21 cellular contexts compared by ENCODE assay signal in genomic region chr2:467101-467500, GRCh38.
DNase-seq lines count a peak whose midpoint lies in the region; ATAC-seq, FAIRE-seq and TF ChIP-seq lines count a peak whose summit lies in the region.
"Had no signal": no experiment of that assay in that cellular context is flagged by ENCODE, and none has a peak within 500 bp of the region (broad histone marks: within the 10 kb centered on the region; RNA-seq: fewer than 3 reads in every experiment).

No MANE protein-coding gene starts in this region.

- peaks cover 5% of the 10 kb centered on the region; the same call in 1 of the 2 replicates for H3K9me3 ChIP-seq in SK-N-SH
- no peaks in the 10 kb centered on the region for H3K9me3 ChIP-seq in HUES48 (ENCODE audit: control insufficient read depth, insufficient read depth, low read length)
- no peaks in the 10 kb centered on the region for H3K9me3 ChIP-seq in esophagus muscularis mucosa

- peak; percentile 34 for DNase-seq in SK-N-SH
- DNase-seq in esophagus muscularis mucosa (ENCODE audit: extremely low spot score) = peak; percentile 45
- DNase-seq in NCI-H226 = no peak
- no peak for DNase-seq in activated T-cell treated with anti-CD3 and anti-CD28 coated beads, Interleukin-2, amount 50 U/mL, for 24 hours
- DNase-seq in urothelium cell line (ENCODE audit: low spot score) = no peak
- DNase-seq: AML-193; Calu3; CD8-positive, alpha-beta T cell; DND-41; EL; IMR-90 had no signal

- intact Hi-C loops in esophagus muscularis mucosa (cut with DNase I) = no loop called here

- TF ChIP-seq RAD21 in SK-N-SH (IDR thresholded peaks at IDR 0.05; ENCODE audit: low read length) = no peak

- H3K27me3 ChIP-seq in SK-N-SH (ENCODE audit: insufficient read depth) = no peaks in the 10 kb centered on the region
- peaks cover 37% of the 10 kb centered on the region for H3K27me3 ChIP-seq in HUES48 (ENCODE audit: control insufficient read depth, insufficient read depth, low read length)
- H3K27me3 ChIP-seq in esophagus muscularis mucosa = peaks cover 0 to 75% (median 17%) of the 10 kb centered on the region in 4 donors

- no peak for TF ChIP-seq EP300 in SK-N-SH (IDR thresholded peaks at IDR 0.05; ENCODE audit: borderline replicate concordance in 1 of 2, low read depth in 1 of 2, low read length in 1 of 2)
- no peak for TF ChIP-seq EP300 in esophagus muscularis mucosa (IDR thresholded peaks at IDR 0.05)

- FAIRE-seq in urothelium cell line (lab: Jason Lieb, UNC) = no peak
- FAIRE-seq: A549, GM12878, H1, K562 had no signal

- peaks cover 23% of the 10 kb centered on the region for H3K4me1 Mint-ChIP-seq in stimulated activated memory B cell treated with anti-CD40 and anti-IgM and Interleukin-4, amounts not matched to agents 10 μg/mL and 1 μg/mL and 100 μg/mL, for 72 hours
- H3K4me1 Mint-ChIP-seq in activated T-cell treated with anti-CD3 and anti-CD28 coated beads, Interleukin-2, amount 50 U/mL, for 24 hours (ENCODE audit: low read depth) = peaks cover 7% of the 10 kb centered on the region

- H2AFZ ChIP-seq in SK-N-SH (ENCODE audit: low read depth) = no peak overlapping the region

- WGBS in SK-N-SH (ENCODE audit: low lambda C conversion rate) = 72% methylated on average over 15 of the region's 15 CpGs
- 78% methylated on average over 14 of the region's 15 CpGs for WGBS in esophagus muscularis mucosa

- peak overlapping the region; percentile 20 for H3K27ac Mint-ChIP-seq in stimulated activated memory B cell treated with anti-CD40 and anti-IgM and Interleukin-4, amounts not matched to agents 10 μg/mL and 1 μg/mL and 100 μg/mL, for 72 hours
- H3K27ac Mint-ChIP-seq in activated T-cell treated with anti-CD3 and anti-CD28 coated beads, Interleukin-2, amount 50 U/mL, for 24 hours = no peak overlapping the region
- H3K27ac Mint-ChIP-seq: CD8-positive, alpha-beta T cell had no signal

- H3K9me2 ChIP-seq in SK-N-SH = no peaks in the 10 kb centered on the region

- no peaks in the 10 kb centered on the region for H3K36me3 ChIP-seq in SK-N-SH (replicated peaks in 1 of 2; ENCODE audit: control insufficient read depth in 1 of 2, insufficient read depth in 2 of 2, low read length in 1 of 2)
- H3K36me3 ChIP-seq in HUES48 (ENCODE audit: control insufficient read depth, insufficient read depth, low read length) = no peaks in the 10 kb centered on the region
- no peaks in the 10 kb centered on the region for H3K36me3 ChIP-seq in esophagus muscularis mucosa
- H3K36me3 ChIP-seq: BLaER1 treated with 17β-estradiol and CSF1 and Interleukin-3, amounts not matched to agents 10 nM and 100 nM had no signal

- H3K4me2 ChIP-seq in SK-N-SH = no peak overlapping the region
- H3K4me2 ChIP-seq: A549 had no signal

- peaks cover 38% of the 10 kb centered on the region for H3K27me3 Mint-ChIP-seq in stimulated activated memory B cell treated with anti-CD40 and anti-IgM and Interleukin-4, amounts not matched to agents 10 μg/mL and 1 μg/mL and 100 μg/mL, for 72 hours
- peaks cover 62% of the 10 kb centered on the region for H3K27me3 Mint-ChIP-seq in activated T-cell treated with anti-CD3 and anti-CD28 coated beads, Interleukin-2, amount 50 U/mL, for 24 hours

- no peaks in the 10 kb centered on the region for H3K9me3 Mint-ChIP-seq in stimulated activated memory B cell treated with anti-CD40 and anti-IgM and Interleukin-4, amounts not matched to agents 10 μg/mL and 1 μg/mL and 100 μg/mL, for 72 hours
- H3K9me3 Mint-ChIP-seq in activated T-cell treated with anti-CD3 and anti-CD28 coated beads, Interleukin-2, amount 50 U/mL, for 24 hours = no peaks in the 10 kb centered on the region
- H3K9me3 Mint-ChIP-seq: CD8-positive, alpha-beta T cell had no signal

- CTCF ChIA-PET in SK-N-SH (lab: Yijun Ruan, JAX) = no interaction called here

- no peak overlapping the region for H3K27ac ChIP-seq in SK-N-SH (ENCODE audit: low read depth in 2 of 2, low read length in 1 of 2)
- H3K27ac ChIP-seq in HUES48 (ENCODE audit: low read depth, low read length) = no peak overlapping the region
- H3K27ac ChIP-seq in esophagus muscularis mucosa (replicated peaks in 1 of 4) = no peak overlapping the region
- H3K27ac ChIP-seq: 22Rv1; A549; BLaER1 treated with 17β-estradiol and CSF1 and Interleukin-3, amounts not matched to agents 10 nM and 100 nM had no signal

- H3K4me3 ChIP-seq in SK-N-SH (ENCODE audit: low read depth in 2 of 2, low read length in 1 of 2) (no peak overlapping the region), HUES48 (ENCODE audit: low read depth, low read length) (0 out of 2 replicates have a peak overlapping the region, but pooled peaks have one; percentile 67), esophagus muscularis mucosa (no peak overlapping the region)
- H3K4me3 ChIP-seq: A549, GM12878, K562 had no signal

- H3K4me1 ChIP-seq in SK-N-SH (ENCODE audit: control insufficient read depth in 1 of 2, insufficient read depth in 2 of 2, low read depth in 1 of 2, low read length in 1 of 2) = peaks cover 0 to 2% of the 10 kb centered on the region in 2 experiments; a peak in 1 of 4 replicates
- 0 out of 2 replicates have a peak, but pooled peaks cover 5% of the 10 kb centered on the region for H3K4me1 ChIP-seq in HUES48 (ENCODE audit: control insufficient read depth, insufficient read depth, low read length)
- H3K4me1 ChIP-seq in esophagus muscularis mucosa = peaks cover 0 to 13% (median 11%) of the 10 kb centered on the region in 4 donors
- H3K4me1 ChIP-seq: A549 had no signal

- H3K36me3 Mint-ChIP-seq in stimulated activated memory B cell treated with anti-CD40 and anti-IgM and Interleukin-4, amounts not matched to agents 10 μg/mL and 1 μg/mL and 100 μg/mL, for 72 hours = no peaks in the 10 kb centered on the region
- no peaks in the 10 kb centered on the region for H3K36me3 Mint-ChIP-seq in activated T-cell treated with anti-CD3 and anti-CD28 coated beads, Interleukin-2, amount 50 U/mL, for 24 hours (ENCODE audit: low read depth)
- H3K36me3 Mint-ChIP-seq: CD8-positive, alpha-beta T cell had no signal

- no peak for ATAC-seq in SK-N-SH treated with all-trans-retinoic acid at 6 μM for 48 hours
- ATAC-seq in stimulated activated memory B cell treated with anti-CD40 and anti-IgM and Interleukin-4, amounts not matched to agents 10 μg/mL and 1 μg/mL and 100 μg/mL, for 72 hours = no peak
- ATAC-seq: A549; CD8-positive, alpha-beta T cell; GM12878; HCT116; K562 had no signal

- no peaks in the 10 kb centered on the region for H3F3A ChIP-seq in SK-N-SH (replicated peaks; ENCODE audit: insufficient read depth)

- H3K9ac ChIP-seq in SK-N-SH = no peak overlapping the region
- H3K9ac ChIP-seq in HUES48 (ENCODE audit: low read depth, low read length) = no peak overlapping the region
- H3K9ac ChIP-seq: BLaER1 treated with 17β-estradiol and CSF1 and Interleukin-3, amounts not matched to agents 10 nM and 100 nM had no signal

- no peaks in the 10 kb centered on the region for H4K20me1 ChIP-seq in SK-N-SH (ENCODE audit: insufficient read depth)
- H4K20me1 ChIP-seq: BLaER1 treated with 17β-estradiol and CSF1 and Interleukin-3, amounts not matched to agents 10 nM and 100 nM had no signal

- TF ChIP-seq CTCF in SK-N-SH (IDR thresholded peaks at IDR 0.05) (no peak), esophagus muscularis mucosa (IDR thresholded peaks at IDR 0.05) (no peak)

- no peaks in the 10 kb centered on the region for H3K79me2 ChIP-seq in SK-N-SH (ENCODE audit: insufficient read depth)

- POLR2A ChIA-PET in SK-N-SH (lab: Yijun Ruan, JAX) = no interaction called here

- H3K4me3 Mint-ChIP-seq in stimulated activated memory B cell treated with anti-CD40 and anti-IgM and Interleukin-4, amounts not matched to agents 10 μg/mL and 1 μg/mL and 100 μg/mL, for 72 hours = no peak overlapping the region
- H3K4me3 Mint-ChIP-seq in activated T-cell treated with anti-CD3 and anti-CD28 coated beads, Interleukin-2, amount 50 U/mL, for 24 hours = no peak overlapping the region

- no peak for TF ChIP-seq POLR2A in esophagus muscularis mucosa (IDR thresholded peaks at IDR 0.05; ENCODE audit: low read depth)

TF ChIP-seq in SK-N-SH, 30 proteins besides CTCF, POLR2A, EP300 and RAD21:
- TF ChIP-seq TEAD4 (IDR thresholded peaks at IDR 0.05; ENCODE audit: borderline replicate concordance, insufficient read depth) (no peak), NFIC (IDR thresholded peaks at IDR 0.05; ENCODE audit: borderline replicate concordance) (no peak), USF2 (IDR thresholded peaks at IDR 0.05; ENCODE audit: borderline replicate concordance, low read depth, low read length) (no peak), TCF12 (IDR thresholded peaks at IDR 0.05) (no peak), FOXJ3 (CRISPR knock-in tag; IDR thresholded peaks at IDR 0.05) (no peak), GABPA (IDR thresholded peaks at IDR 0.05; ENCODE audit: low read depth) (no peak), EZH2phosphoT487 (IDR thresholded peaks at IDR 0.05; ENCODE audit: borderline replicate concordance, low read depth) (no peak)
TF ChIP-seq in SK-N-SH: peak in this region for 0.

TF ChIP-seq in SK-N-SH treated with all-trans-retinoic acid at 6 μM for 48 hours, 23 proteins besides CTCF, POLR2A, EP300 and RAD21 (continues in another document):
- TF ChIP-seq, protein P1, sequence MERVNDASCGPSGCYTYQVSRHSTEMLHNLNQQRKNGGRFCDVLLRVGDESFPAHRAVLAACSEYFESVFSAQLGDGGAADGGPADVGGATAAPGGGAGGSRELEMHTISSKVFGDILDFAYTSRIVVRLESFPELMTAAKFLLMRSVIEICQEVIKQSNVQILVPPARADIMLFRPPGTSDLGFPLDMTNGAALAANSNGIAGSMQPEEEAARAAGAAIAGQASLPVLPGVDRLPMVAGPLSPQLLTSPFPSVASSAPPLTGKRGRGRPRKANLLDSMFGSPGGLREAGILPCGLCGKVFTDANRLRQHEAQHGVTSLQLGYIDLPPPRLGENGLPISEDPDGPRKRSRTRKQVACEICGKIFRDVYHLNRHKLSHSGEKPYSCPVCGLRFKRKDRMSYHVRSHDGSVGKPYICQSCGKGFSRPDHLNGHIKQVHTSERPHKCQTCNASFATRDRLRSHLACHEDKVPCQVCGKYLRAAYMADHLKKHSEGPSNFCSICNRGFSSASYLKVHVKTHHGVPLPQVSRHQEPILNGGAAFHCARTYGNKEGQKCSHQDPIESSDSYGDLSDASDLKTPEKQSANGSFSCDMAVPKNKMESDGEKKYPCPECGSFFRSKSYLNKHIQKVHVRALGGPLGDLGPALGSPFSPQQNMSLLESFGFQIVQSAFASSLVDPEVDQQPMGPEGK (CRISPR knock-in tag; IDR thresholded peaks at IDR 0.05; ENCODE audit: borderline replicate concordance) = no peak
- TF ChIP-seq ARNTL (CRISPR knock-in tag; IDR thresholded peaks at IDR 0.05; ENCODE audit: borderline replicate concordance, low read depth) = no peak

Comparison
In these comparisons a context has a peak if more than half of its experiments do, and no peak if none do; other contexts are left out.
1. DNase-seq: peak in SK-N-SH (single experiment) and esophagus muscularis mucosa (single experiment); none in NCI-H226 (single experiment), activated T-cell treated with anti-CD3 and anti-CD28 coated beads, Interleukin-2, amount 50 U/mL, for 24 hours (single experiment) and urothelium cell line (single experiment).